14 cellular contexts compared by ENCODE assay signal in genomic region chr13:45700971-45701900, GRCh38. TPM values are rescaled to one million over a fixed set of nuclear protein-coding genes. Genes with fewer than 3 reads are reported as not detected.
DNase-seq lines count a peak whose midpoint lies in the region; ATAC-seq, FAIRE-seq and TF ChIP-seq lines count a peak whose summit lies in the region.
"Had no signal": no experiment of that assay in that cellular context is flagged by ENCODE, and none has a peak within 500 bp of the region (broad histone marks: within the 10 kb centered on the region; RNA-seq: fewer than 3 reads in every experiment).

No MANE protein-coding gene starts in this region.

- peak; percentile 82 for TF ChIP-seq POLR2A in GM12891 (IDR thresholded peaks at IDR 0.05; ENCODE audit: low read depth, low read length)
- no peak for TF ChIP-seq POLR2A in stomach (IDR thresholded peaks at IDR 0.05)

- H3K9me3 Mint-ChIP-seq in activated CD4-positive, alpha-beta memory T cell treated with anti-CD3 and anti-CD28 coated beads for 36 hours: no peaks in the 10 kb centered on the region

- peak; percentile 60 for ATAC-seq in GM19351 (IDR thresholded peaks at IDR 0.05; ENCODE audit: unreplicated experiment)
- peak; percentile 56 for ATAC-seq in HG02943 (IDR thresholded peaks at IDR 0.05; ENCODE audit: low read depth, unreplicated experiment)

- no peaks in the 10 kb centered on the region for H3K36me3 Mint-ChIP-seq in activated CD4-positive, alpha-beta memory T cell treated with anti-CD3 and anti-CD28 coated beads for 36 hours

- no peak overlapping the region for H3K27ac ChIP-seq in stomach
- H3K27ac ChIP-seq: coronary artery, vagina had no signal

- DNase-seq in GM12891 (ENCODE audit: insufficient read length, low spot score): no peak
- peak; percentile 37 for DNase-seq in activated CD4-positive, alpha-beta memory T cell treated with anti-CD3 and anti-CD28 coated beads for 36 hours
- no peak for DNase-seq in HuH-7.5 (ENCODE audit: low spot score)
- no peak for DNase-seq in stomach
- no peak for DNase-seq in NCI-H446 (lab: John Stamatoyannopoulos, UW)
- no peak for DNase-seq in KG1 (lab: John Stamatoyannopoulos, UW)
- DNase-seq: activated CD4-positive, alpha-beta T cell treated with anti-CD3 and anti-CD28 coated beads for 1 hour had no signal

- TF ChIP-seq CTCF in stomach (IDR thresholded peaks at IDR 0.05): no peak

- CTCF ChIA-PET in activated CD4-positive, alpha-beta memory T cell treated with anti-CD3 and anti-CD28 coated beads for 36 hours (lab: Charles Lee): interaction anchor here (1.1 to 2.0 kb wide), 4 partner anchors 9 to 76 kb away, joined by 3 to 6 read pairs (median 4); no protein-coding TSS in a partner anchor

- peak; percentile 90 for FAIRE-seq in GM12891 (lab: Jason Lieb, UNC)
- FAIRE-seq: G401.6 had no signal

- no peaks in the 10 kb centered on the region for H3K27me3 ChIP-seq in stomach
- H3K27me3 ChIP-seq: vagina had no signal

- H3K27me3 Mint-ChIP-seq in activated CD4-positive, alpha-beta memory T cell treated with anti-CD3 and anti-CD28 coated beads for 36 hours: peaks cover 7% of the 10 kb centered on the region

- H3K4me3 Mint-ChIP-seq in activated CD4-positive, alpha-beta memory T cell treated with anti-CD3 and anti-CD28 coated beads for 36 hours: no peak overlapping the region

- H3K4me1 Mint-ChIP-seq in activated CD4-positive, alpha-beta memory T cell treated with anti-CD3 and anti-CD28 coated beads for 36 hours (ENCODE audit: low read depth): peaks cover 31% of the 10 kb centered on the region

- H3K9me3 ChIP-seq in stomach: no peaks in the 10 kb centered on the region
- H3K9me3 ChIP-seq: vagina had no signal

- TF ChIP-seq EP300 in stomach (IDR thresholded peaks at IDR 0.05): no peak

- POLR2A ChIA-PET in activated CD4-positive, alpha-beta memory T cell treated with anti-CD3 and anti-CD28 coated beads for 36 hours (lab: Charles Lee): no interaction called here

- intact Hi-C loops in activated CD4-positive, alpha-beta memory T cell treated with anti-CD3 and anti-CD28 coated beads for 36 hours (cut with micrococcal nuclease): no loop called here
- intact Hi-C loops in stomach (cut with DNase I; ENCODE audit: low total_unique reads): no loop called here

- H3K4me1 ChIP-seq in stomach: no peaks in the 10 kb centered on the region
- H3K4me1 ChIP-seq: vagina had no signal

- WGBS in stomach, 5 donors: 48 to 60% (median 56%) methylated on average over 4 of the region's 4 CpGs

- no peaks in the 10 kb centered on the region for H3K36me3 ChIP-seq in stomach
- H3K36me3 ChIP-seq: vagina had no signal

- H3K4me3 ChIP-seq in stomach: no peak overlapping the region
- H3K4me3 ChIP-seq: coronary artery, skin epidermis, vagina had no signal

- H3K27ac Mint-ChIP-seq in activated CD4-positive, alpha-beta memory T cell treated with anti-CD3 and anti-CD28 coated beads for 36 hours: peak overlapping the region; percentile 64

TF ChIP-seq in GM12891, 5 proteins besides CTCF, POLR2A, EP300 and RAD21:
- TF ChIP-seq PAX5 (IDR thresholded peaks at IDR 0.05; ENCODE audit: insufficient read depth, low read length, severe bottlenecking) (no peak), SPI1 (IDR thresholded peaks at IDR 0.05; ENCODE audit: low read depth, low read length) (no peak), POU2F2 (IDR thresholded peaks at IDR 0.05; ENCODE audit: low read depth, low read length) (peak; percentile 42; the same call in 1 of the 2 replicates), TAF1 (IDR thresholded peaks at IDR 0.05; ENCODE audit: low read depth, low read length) (peak; percentile 69; the same call in 1 of the 2 replicates), POLR2AphosphoS5 (IDR thresholded peaks at IDR 0.05; ENCODE audit: low read depth, low read length) (peak; percentile 83)

RNA-seq across cellular contexts. Expression of gene CBY2, which starts 0.9 kb away (rescaled TPM):
- not detected for polyA plus RNA-seq in GM12891 (2012; ENCODE audit: low read depth, missing spikeins)
- not detected for total RNA-seq in activated CD4-positive, alpha-beta memory T cell treated with anti-CD3 and anti-CD28 coated beads for 36 hours
- total RNA-seq in stomach: not detected
- not detected for polyA plus RNA-seq in stomach
- total RNA-seq: kidney epithelial cell, vagina had no signal
